1 cellular context compared by ENCODE assay signal in the genomic region with DNA sequence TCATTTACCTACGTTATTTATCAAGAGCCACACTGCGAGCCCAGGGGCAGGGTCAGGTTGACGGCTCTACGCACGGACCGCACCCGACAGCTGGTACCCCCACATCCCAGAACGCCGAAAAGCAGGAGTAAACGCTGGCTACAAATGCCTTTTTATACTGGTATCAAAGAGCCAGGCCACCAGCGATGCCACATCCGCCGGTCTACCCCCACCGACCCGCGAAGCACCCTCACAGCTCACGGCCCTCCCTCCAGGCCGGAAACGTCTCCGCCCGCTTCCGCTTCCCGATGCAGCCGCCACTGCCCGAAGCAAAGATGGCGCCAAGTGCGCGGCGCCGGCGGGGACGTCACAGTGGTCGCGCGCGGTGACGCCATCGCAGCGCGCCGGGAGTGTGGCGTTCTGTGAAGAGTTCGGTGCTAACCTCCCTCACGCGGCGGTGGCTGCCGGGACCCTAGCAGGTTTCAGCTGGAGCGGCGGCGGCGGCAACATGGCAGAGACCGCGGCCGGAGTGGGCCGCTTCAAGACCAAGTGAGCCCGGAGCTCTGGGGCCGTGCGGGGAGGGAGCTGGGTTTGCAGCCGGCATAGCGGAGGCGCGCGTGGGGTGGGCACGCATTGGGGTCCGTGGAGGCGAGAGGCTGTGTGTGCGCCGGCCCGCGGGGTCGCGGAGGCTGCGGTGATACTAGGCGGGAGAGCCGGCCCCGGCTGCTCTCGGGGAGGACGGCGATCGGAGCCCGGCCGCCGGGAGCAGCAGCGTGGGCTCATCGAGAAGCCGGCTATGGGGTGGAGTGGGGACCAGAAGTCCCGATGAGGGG.
TF ChIP-seq lines count a peak whose summit lies in the region.

TBL3 (plus strand) TSS at position 376 of the 812 bp plus-strand sequence; CDS start at position 488, 112 bp downstream.

TF ChIP-seq in HEK293, 187 proteins besides CTCF, POLR2A, EP300 and RAD21 (continued from another document):
- TF ChIP-seq PRDM2 (tag by site-specific recombination; IDR thresholded peaks at IDR 0.05; ENCODE audit: borderline replicate concordance) (peak; percentile 84; the same call in 1 of the 2 replicates), ZNF341 (tag by site-specific recombination; IDR thresholded peaks at IDR 0.05; ENCODE audit: low read depth) (no peak; the same call in 1 of the 2 replicates), ZSCAN30 (tag by site-specific recombination; IDR thresholded peaks at IDR 0.05) (peak; percentile 96), SETDB1 (IDR thresholded peaks at IDR 0.05; ENCODE audit: insufficient read length, low read length) (no peak), FEZF1 (tag by site-specific recombination; IDR thresholded peaks at IDR 0.05) (0 out of 2 replicates have a peak, but pooled peaks have one; percentile 6), SCRT1 (tag by site-specific recombination; IDR thresholded peaks at IDR 0.05; ENCODE audit: borderline replicate concordance) (no peak), ZBTB11 (tag by site-specific recombination; conservative IDR thresholded peaks at IDR 0.05; ENCODE audit: low read depth) (peak; percentile 94)
TF ChIP-seq in HEK293: peak in this region for 74.
